9 cellular contexts compared by ENCODE assay signal in genomic region chr6:161748535-161749386, GRCh38.
A peak's percentile ranks its signal among the peaks of the same experiment; 100 is the strongest.
DNase-seq lines count a peak whose midpoint lies in the region; ATAC-seq and TF ChIP-seq lines count a peak whose summit lies in the region.
"Had no signal": no experiment of that assay in that cellular context is flagged by ENCODE, and none has a peak within 500 bp of the region (broad histone marks: within the 10 kb centered on the region; RNA-seq: fewer than 3 reads in every experiment).

No MANE protein-coding gene starts in this region.

- no peak overlapping the region for H3K27ac ChIP-seq in cardiac muscle cell

- no peaks in the 10 kb centered on the region for H3K36me3 ChIP-seq in cardiac muscle cell

- no peaks in the 10 kb centered on the region for H3K27me3 Mint-ChIP-seq in T-helper 17 cell
- H3K27me3 Mint-ChIP-seq: central memory CD8-positive, alpha-beta T cell had no signal

- no peak for DNase-seq in AG09319 (ENCODE audit: extremely low read depth, low read depth)
- peak; percentile 11 for DNase-seq in GM20000 (ENCODE audit: low spot score)
- DNase-seq in RPMI8226: peak; percentile 53
- peak; percentile 50 to 82 for DNase-seq in cardiac muscle cell (ENCODE audit: low read depth in 1 of 2, low spot score in 1 of 2)
- peak; percentile 2 for DNase-seq in stimulated activated CD4-positive, alpha-beta T cell treated with anti-CD3 and anti-CD28 coated beads, Interleukin-12 subunit alpha, Interleukin-12 subunit beta, amount 100 ng/mL, for 4 hours
- no peak for DNase-seq in cerebellum (ENCODE audit: low spot score)
- no peak for DNase-seq in T-helper 17 cell

- H3K4me1 Mint-ChIP-seq in T-helper 17 cell: no peaks in the 10 kb centered on the region
- H3K4me1 Mint-ChIP-seq: central memory CD8-positive, alpha-beta T cell had no signal

- H3K4me1 ChIP-seq in cardiac muscle cell (ENCODE audit: low read depth): no peaks in the 10 kb centered on the region

- no peak overlapping the region for H3K4me3 Mint-ChIP-seq in T-helper 17 cell
- H3K4me3 Mint-ChIP-seq: central memory CD8-positive, alpha-beta T cell had no signal

- H3K9me3 ChIP-seq in cardiac muscle cell (ENCODE audit: low read depth) (no peaks in the 10 kb centered on the region), T-helper 17 cell (ENCODE audit: control insufficient read depth, low read length, poor library complexity, severe bottlenecking) (no peaks in the 10 kb centered on the region)

- H3K27me3 ChIP-seq in cardiac muscle cell: no peaks in the 10 kb centered on the region

- H3K36me3 Mint-ChIP-seq in T-helper 17 cell (ENCODE audit: low read depth): no peaks in the 10 kb centered on the region

- ATAC-seq in T-helper 17 cell (no peak), GM19397 (IDR thresholded peaks at IDR 0.05; ENCODE audit: unreplicated experiment) (no peak)

- no peak overlapping the region for H3K4me3 ChIP-seq in cardiac muscle cell

- TF ChIP-seq CTCF in AG09319 (IDR thresholded peaks at IDR 0.05; ENCODE audit: low read depth, low read length) (peak; percentile 10), GM20000 (IDR thresholded peaks at IDR 0.05; ENCODE audit: extremely low read depth, missing control alignments) (no peak), cardiac muscle cell (IDR thresholded peaks at IDR 0.05; ENCODE audit: low read depth, low read length) (peak; percentile 59)

- no peak overlapping the region for H3K27ac Mint-ChIP-seq in T-helper 17 cell

Comparison
In these comparisons a context has a peak if more than half of its experiments do, and no peak if none do; other contexts are left out.
1. DNase-seq: peak in GM20000 (single experiment), RPMI8226 (single experiment), cardiac muscle cell (2 of 2) and stimulated activated CD4-positive, alpha-beta T cell treated with anti-CD3 and anti-CD28 coated beads, Interleukin-12 subunit alpha, Interleukin-12 subunit beta, amount 100 ng/mL, for 4 hours (single experiment); none in AG09319 (single experiment), cerebellum (single experiment) and T-helper 17 cell (0 of 3).